ENCODE assay signal across 20 cellular contexts in the genomic region with DNA sequence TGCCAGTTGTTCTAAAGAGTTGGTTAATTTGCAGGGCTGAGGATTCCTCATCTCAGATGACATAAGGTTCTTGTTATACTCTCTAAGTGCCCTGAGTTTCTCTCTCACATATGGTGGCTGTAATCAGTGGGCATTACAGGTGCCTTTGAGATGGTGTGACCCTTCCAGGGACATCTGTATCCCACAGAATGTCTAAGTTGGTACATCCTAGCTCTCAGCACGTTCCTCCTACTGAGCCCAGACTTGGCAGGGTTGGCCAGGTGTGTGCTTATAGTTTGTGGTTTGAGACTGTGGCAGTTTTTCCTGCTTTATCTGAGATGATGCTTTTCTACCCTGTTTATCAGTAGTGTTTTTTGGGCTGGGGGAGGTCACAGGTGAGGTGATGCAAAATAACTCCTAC.
"Had no signal": no experiment of that assay in that cellular context is flagged by ENCODE, and none has a peak within 500 bp of the region (broad histone marks: within the 10 kb centered on the region; RNA-seq: fewer than 3 reads in every experiment).

No MANE protein-coding gene starts in this region.

- H3K9ac ChIP-seq: SK-N-SH had no signal

- ATAC-seq: T-cell had no signal

- DNase-seq: Karpas-422, KG1, NCI-H1092, NCI-H1105 treated with DMSO at 0.1 percent for 48 hours, NCI-H1417 treated with DMSO at 0.1 percent for 48 hours, NCI-H187, NCI-H2029, NCI-H2081 treated with DMSO at 0.1 percent for 48 hours, NCI-H2171, NCI-H226, NCI-H446, NCI-H510A, NCI-H526 treated with DMSO at 0.1 percent for 48 hours, NCI-H774, SHP77, SK-N-SH, SW 1271, T-cell had no signal

- H3K9me3 ChIP-seq: SK-N-SH had no signal

- H3K4me2 ChIP-seq: SK-N-SH had no signal

- H3K9me2 ChIP-seq: SK-N-SH had no signal

- H3K27ac ChIP-seq: HL-60, RWPE1 had no signal
